Comparison of ENCODE assay signal across 2 cellular contexts in the genomic region with DNA sequence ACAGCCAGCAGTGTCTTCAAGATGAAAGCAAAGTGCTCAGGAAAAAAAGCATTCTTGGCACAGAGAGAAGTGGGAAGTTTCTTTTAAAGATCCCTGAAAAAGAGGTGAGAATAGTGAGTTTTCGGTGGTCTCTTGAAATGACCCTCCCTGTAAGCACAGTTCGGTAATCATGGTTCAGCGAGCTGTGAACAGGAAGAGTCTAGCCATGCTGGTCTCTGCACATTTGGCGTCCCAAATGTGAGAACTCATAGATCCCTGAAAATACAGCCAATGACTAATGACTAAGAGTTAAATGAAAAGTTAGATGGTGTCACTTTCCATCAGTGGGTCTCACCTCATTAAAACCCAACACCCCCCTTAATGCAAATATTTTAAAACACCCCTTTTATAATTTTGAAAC.
TF ChIP-seq lines count a peak whose summit lies in the region.

No MANE protein-coding gene starts in this region.

TF ChIP-seq in HCT116, 20 proteins besides CTCF, POLR2A, EP300 and RAD21:
- TF ChIP-seq ZNF274 (IDR thresholded peaks at IDR 0.05; ENCODE audit: low read depth, low read length), result peak; percentile 52
- no peak for TF ChIP-seq YY1 (IDR thresholded peaks at IDR 0.05; ENCODE audit: extremely low read depth, insufficient replicate concordance, low read depth, low read length)
- TF ChIP-seq ATF3 (IDR thresholded peaks at IDR 0.05), result no peak

TF ChIP-seq in GM23338, 12 proteins besides CTCF, POLR2A, EP300 and RAD21 (continued from another document):
- TF ChIP-seq JUNB (IDR thresholded peaks at IDR 0.05; ENCODE audit: unreplicated experiment) (no peak), STAT1 (IDR thresholded peaks at IDR 0.05; ENCODE audit: unreplicated experiment) (no peak), POLR2AphosphoS5 (IDR thresholded peaks at IDR 0.05; ENCODE audit: low read depth) (no peak), NANOG (IDR thresholded peaks at IDR 0.05; ENCODE audit: borderline replicate concordance) (no peak), REST (IDR thresholded peaks at IDR 0.05; ENCODE audit: unreplicated experiment) (no peak), ZNF462 (CRISPR knock-in tag; IDR thresholded peaks at IDR 0.05) (no peak), ZNF331 (CRISPR knock-in tag; IDR thresholded peaks at IDR 0.05; ENCODE audit: low read depth) (no peak), EZH2 (IDR thresholded peaks at IDR 0.05; ENCODE audit: low read depth, unreplicated experiment) (no peak), EZH2phosphoT487 (IDR thresholded peaks at IDR 0.05; ENCODE audit: unreplicated experiment) (no peak), ETS1 (IDR thresholded peaks at IDR 0.05) (no peak)
